ENCODE assay signal across 18 cellular contexts in genomic region chr16:89716493-89716892, GRCh38. TPM values are rescaled to one million over a fixed set of nuclear protein-coding genes. Genes with fewer than 3 reads are reported as not detected.
A peak's percentile ranks its signal among the peaks of the same experiment; 100 is the strongest.
DNase-seq lines count a peak whose midpoint lies in the region; ATAC-seq, FAIRE-seq and TF ChIP-seq lines count a peak whose summit lies in the region.
"Had no signal": no experiment of that assay in that cellular context is flagged by ENCODE, and none has a peak within 500 bp of the region (broad histone marks: within the 10 kb centered on the region; RNA-seq: fewer than 3 reads in every experiment).

No MANE protein-coding gene starts in this region.

- CTCF ChIA-PET in CD4-positive, alpha-beta T cell (lab: Charles Lee): interaction anchor here (0.6 kb wide), 1 partner anchor 11 kb away, joined by 3 read pairs; no protein-coding TSS in a partner anchor
- CTCF ChIA-PET in K562 (lab: Yijun Ruan, JAX; ENCODE audit: low intra/inter-chr PET ratio): no interaction called here
- CTCF ChIA-PET in activated CD4-positive, alpha-beta T cell treated with anti-CD3 and anti-CD28 coated beads for 36 hours (lab: Charles Lee): interaction anchor here (0.7 to 1.0 kb wide), 3 partner anchors 11 to 17 kb away, joined by 3 to 4 read pairs (median 3); partner anchors contain the start of gene SPATA2L

- intact Hi-C loops in CD4-positive, alpha-beta T cell (cut with DNase I, micrococcal nuclease): no loop called here
- intact Hi-C loops in K562 (cut with micrococcal nuclease) (no loop called here), posterior vena cava (cut with DNase I) (no loop called here)
- intact Hi-C loops in activated CD4-positive, alpha-beta T cell treated with anti-CD3 and anti-CD28 coated beads for 36 hours (cut with DNase I, micrococcal nuclease): no loop called here

- H3K9me1 ChIP-seq in K562 (ENCODE audit: control insufficient read depth, insufficient read depth, low read length): no peaks in the 10 kb centered on the region

- H2AFZ ChIP-seq in K562 (ENCODE audit: low read depth, low read length): no peak overlapping the region
- no peak overlapping the region for H2AFZ ChIP-seq in neural progenitor cell (replicated peaks)

- peak overlapping the region; percentile 38 for H3K4me3 Mint-ChIP-seq in CD4-positive, alpha-beta T cell
- no peak overlapping the region for H3K4me3 Mint-ChIP-seq in neural progenitor cell
- no peak overlapping the region for H3K4me3 Mint-ChIP-seq in activated CD4-positive, alpha-beta T cell treated with anti-CD3 and anti-CD28 coated beads for 36 hours
- H3K4me3 Mint-ChIP-seq: CD4-positive, alpha-beta memory T cell had no signal

- peak overlapping the region; percentile 34 for H3K27ac ChIP-seq in 22Rv1
- H3K27ac ChIP-seq in CD4-positive, alpha-beta T cell (ENCODE audit: low read depth, low read length): no peak overlapping the region
- no peak overlapping the region for H3K27ac ChIP-seq in K562 (ENCODE audit: extremely low read depth, low read depth, low read length)
- H3K27ac ChIP-seq in neural progenitor cell: no peak overlapping the region

- H3K27me3 ChIP-seq in CD4-positive, alpha-beta T cell (ENCODE audit: control insufficient read depth, insufficient read depth, low read length): no peaks in the 10 kb centered on the region
- H3K27me3 ChIP-seq in K562 (ENCODE audit: control insufficient read depth in 2 of 2, insufficient read depth in 2 of 2, low read length in 2 of 2) (no peaks in the 10 kb centered on the region), neural progenitor cell (peaks cover 18% of the 10 kb centered on the region)
- H3K27me3 ChIP-seq: BE2C had no signal

- in situ Hi-C loops in K562 (cut with MboI): no loop called here

- no peaks in the 10 kb centered on the region for H3K9me3 ChIP-seq in CD4-positive, alpha-beta T cell (ENCODE audit: control insufficient read depth, low read length)
- H3K9me3 ChIP-seq in K562 (replicated peaks; ENCODE audit: control insufficient read depth, insufficient read depth, low read depth, low read length): 0 out of 2 replicates have a peak, but pooled peaks cover 2% of the 10 kb centered on the region
- no peaks in the 10 kb centered on the region for H3K9me3 ChIP-seq in neural progenitor cell (ENCODE audit: low read depth)
- H3K9me3 ChIP-seq: BE2C had no signal

- ATAC-seq in CD4-positive, alpha-beta T cell (ENCODE audit: poor library complexity): no peak
- no peak for ATAC-seq in K562
- ATAC-seq in activated CD4-positive, alpha-beta T cell treated with anti-CD3 and anti-CD28 coated beads for 36 hours: no peak
- ATAC-seq in HG02642 (IDR thresholded peaks at IDR 0.05; ENCODE audit: poor library complexity, unreplicated experiment): no peak
- ATAC-seq in GM21576 (IDR thresholded peaks at IDR 0.05; ENCODE audit: unreplicated experiment): no peak

- H3K27ac Mint-ChIP-seq in CD4-positive, alpha-beta T cell: no peak overlapping the region
- H3K27ac Mint-ChIP-seq in neural progenitor cell: peak overlapping the region; percentile 72
- no peak overlapping the region for H3K27ac Mint-ChIP-seq in activated CD4-positive, alpha-beta T cell treated with anti-CD3 and anti-CD28 coated beads for 36 hours
- H3K27ac Mint-ChIP-seq: H9 had no signal

- H3K4me1 Mint-ChIP-seq in CD4-positive, alpha-beta T cell (ENCODE audit: low read depth): peaks cover 11% of the 10 kb centered on the region
- peaks cover 16% of the 10 kb centered on the region for H3K4me1 Mint-ChIP-seq in neural progenitor cell
- H3K4me1 Mint-ChIP-seq in activated CD4-positive, alpha-beta T cell treated with anti-CD3 and anti-CD28 coated beads for 36 hours: peaks cover 25% of the 10 kb centered on the region

- TF ChIP-seq EP300 in K562 (IDR thresholded peaks at IDR 0.05; ENCODE audit: low read length): no peak

- H4K20me1 ChIP-seq in K562 (replicated peaks; ENCODE audit: control insufficient read depth, insufficient read depth, low read length) (peaks cover 15% of the 10 kb centered on the region; the same call in 1 of the 2 replicates), neural progenitor cell (ENCODE audit: low read depth) (peaks cover 1% of the 10 kb centered on the region)

- H3K9me3 Mint-ChIP-seq in CD4-positive, alpha-beta T cell: no peaks in the 10 kb centered on the region
- H3K9me3 Mint-ChIP-seq in neural progenitor cell: no peaks in the 10 kb centered on the region
- H3K9me3 Mint-ChIP-seq in activated CD4-positive, alpha-beta T cell treated with anti-CD3 and anti-CD28 coated beads for 36 hours (ENCODE audit: low read depth): no peaks in the 10 kb centered on the region
- H3K9me3 Mint-ChIP-seq: CD4-positive, alpha-beta memory T cell; H9 had no signal

- BruUV-seq in K562 (replicated peaks; lab: Mats Ljungman, UMichigan): no TSS peak

- DNase-seq in CD4-positive, alpha-beta T cell: no peak
- no peak for DNase-seq in K562 (ENCODE audit: extremely low read depth in 1 of 4, low spot score in 3 of 4)
- no peak for DNase-seq in neural progenitor cell (ENCODE audit: low spot score)
- no peak for DNase-seq in activated CD4-positive, alpha-beta T cell treated with anti-CD3 and anti-CD28 coated beads for 36 hours
- DNase-seq in posterior vena cava (ENCODE audit: low spot score): no peak
- DNase-seq: ACHN; BE2C; C1 segment of cervical spinal cord; CD4-positive, alpha-beta memory T cell; DMS79 treated with DMSO at 0.1 percent for 48 hours; GF-D8; H9; KBM-7 had no signal

- H3K27me3 Mint-ChIP-seq in CD4-positive, alpha-beta T cell: no peaks in the 10 kb centered on the region
- peaks cover 16% of the 10 kb centered on the region for H3K27me3 Mint-ChIP-seq in neural progenitor cell (ENCODE audit: insufficient read depth, low read depth)
- no peaks in the 10 kb centered on the region for H3K27me3 Mint-ChIP-seq in activated CD4-positive, alpha-beta T cell treated with anti-CD3 and anti-CD28 coated beads for 36 hours

- H3K79me2 ChIP-seq in K562 (ENCODE audit: control insufficient read depth, insufficient read depth, low read length) (peaks cover 31% of the 10 kb centered on the region), neural progenitor cell (ENCODE audit: low read depth) (no peaks in the 10 kb centered on the region)

- H3F3A ChIP-seq in neural progenitor cell (ENCODE audit: low read depth): peaks cover 17% of the 10 kb centered on the region

- no peak overlapping the region for H3K4me2 ChIP-seq in K562 (ENCODE audit: insufficient read depth, low read length)
- no peak overlapping the region for H3K4me2 ChIP-seq in neural progenitor cell

- TF ChIP-seq CTCF in 22Rv1 (IDR thresholded peaks at IDR 0.05) (no peak), K562 (IDR thresholded peaks at IDR 0.05 in 2 of 3, conservative IDR thresholded peaks at IDR 0.05 in 1 of 3; ENCODE audit: insufficient read depth in 2 of 3, low read depth in 1 of 3, low read length in 3 of 3) (no peak), neural progenitor cell (IDR thresholded peaks at IDR 0.05) (no peak)
- TF ChIP-seq CTCF in CD4-positive, alpha-beta T cell (IDR thresholded peaks at IDR 0.05): no peak

- POLR2A ChIA-PET in CD4-positive, alpha-beta T cell (lab: Charles Lee): interaction anchor here (1.6 kb wide), 1 partner anchor 10 kb away, joined by 5 read pairs; no protein-coding TSS in a partner anchor
- POLR2A ChIA-PET in K562 (lab: Yijun Ruan, JAX): interaction anchor here (0.6 to 5.7 kb wide), 5 partner anchors 9 to 217 kb away, joined by 3 to 45 read pairs (median 3); no protein-coding TSS in a partner anchor
- POLR2A ChIA-PET in activated CD4-positive, alpha-beta T cell treated with anti-CD3 and anti-CD28 coated beads for 36 hours (lab: Charles Lee): no interaction called here

- WGBS in K562 (ENCODE audit: insufficient coverage, low coverage, missing lambda C conversion rate): 93% methylated on average over 14 of the region's 15 CpGs

- peak; percentile 11; the same call in 1 of the 2 replicates for TF ChIP-seq POLR2A in K562 (conservative IDR thresholded peaks at IDR 0.05)

- peaks cover 30 to 75% of the 10 kb centered on the region in 2 experiments for H3K4me1 ChIP-seq in K562 (replicated peaks in 1 of 2; ENCODE audit: control insufficient read depth in 2 of 2, insufficient read depth in 2 of 2, low read length in 2 of 2)
- H3K4me1 ChIP-seq in neural progenitor cell: peaks cover 3% of the 10 kb centered on the region
- H3K4me1 ChIP-seq: BE2C had no signal

- TF ChIP-seq RAD21 in K562 (CRISPR knock-in tag; conservative IDR thresholded peaks at IDR 0.05 in 1 of 2, IDR thresholded peaks at IDR 0.05 in 1 of 2): no peak

- no peak for FAIRE-seq in K562 (lab: Jason Lieb, UNC)
- FAIRE-seq: A204.1, H1 had no signal

- H3K36me3 ChIP-seq in K562 (ENCODE audit: control insufficient read depth, insufficient read depth, low read length) (peaks cover 47% of the 10 kb centered on the region), neural progenitor cell (no peaks in the 10 kb centered on the region)
- H3K36me3 ChIP-seq: BE2C had no signal

- no peak overlapping the region for H3K4me3 ChIP-seq in K562
- no peak overlapping the region for H3K4me3 ChIP-seq in neural progenitor cell

- H3K9ac ChIP-seq in K562 (ENCODE audit: insufficient read depth in 1 of 2, low read depth in 2 of 2, low read length in 2 of 2) (peak overlapping the region in 1 of 2 experiments; percentile 71; a peak in 2 of 4 replicates), neural progenitor cell (no peak overlapping the region)

- no peaks in the 10 kb centered on the region for H3K36me3 Mint-ChIP-seq in CD4-positive, alpha-beta T cell (ENCODE audit: low read depth)
- peaks cover 3% of the 10 kb centered on the region for H3K36me3 Mint-ChIP-seq in neural progenitor cell
- H3K36me3 Mint-ChIP-seq in activated CD4-positive, alpha-beta T cell treated with anti-CD3 and anti-CD28 coated beads for 36 hours (ENCODE audit: low read depth): peaks cover 19% of the 10 kb centered on the region
- H3K36me3 Mint-ChIP-seq: CD4-positive, alpha-beta memory T cell had no signal

RNA-seq across cellular contexts. Expression of gene VPS9D1, which starts 4.2 kb away (rescaled TPM):
- 10 to 100 TPM; 18.5 to 21.8 TPM for total RNA-seq in CD4-positive, alpha-beta T cell
- total RNA-seq in K562 (2011; cell fraction: chromatin; rRNA removed; ENCODE audit: low replicate concordance): 5.2 and 13.2 TPM in 2 replicates
- total RNA-seq in K562 (2011; cell fraction: nucleolus; rRNA removed): 9.5 and 9.9 TPM in 2 replicates
- total RNA-seq in K562 (2011; cell fraction: nucleoplasm; rRNA removed): 4.3 and 4.5 TPM in 2 replicates
- total RNA-seq in K562 (2014; rRNA removed) (2.9 and 3.0 TPM in 2 replicates), K562 (2014; rRNA removed; fragmentation: Illumina TruSeq; extraction: Trizol) (0.26 and 0.33 TPM in 2 replicates), K562 (2015; rRNA removed; fragmentation: Illumina TruSeq; extraction: Trizol) (0.58 and 0.94 TPM in 2 replicates), K562 (2021) (3.1 and 3.7 TPM in 2 replicates), neural progenitor cell (ENCODE audit: low replicate concordance) (1.6 and 4.7 TPM in 2 replicates), posterior vena cava (10 to 100 TPM in 1 of 2 donors, 1 to 10 TPM in 1; 8.4 to 11.8 TPM)
- polyA plus RNA-seq in K562 (2011; rRNA removed) (0.95 and 2.9 TPM in 2 replicates), K562 (2014; fragmentation: Illumina TruSeq; extraction: Trizol) (1.1 and 2.7 TPM in 2 replicates), K562 (2014; fragmentation: Nextera tagmentation; extraction: Ambion mirVana) (1 to 10 TPM; 1.0 to 1.4 TPM), K562 (2014; rRNA removed) (3.0 and 3.5 TPM in 2 replicates)
- polyA plus RNA-seq in K562 (2011; cell fraction: cytosol; rRNA removed): 1.3 and 3.5 TPM in 2 replicates
- polyA plus RNA-seq in K562 (2011; cell fraction: nucleus; rRNA removed): 9.4 and 15.9 TPM in 2 replicates
- 4.5 and 13.7 TPM in 2 replicates for polyA plus RNA-seq in K562 (2012)
- polyA minus RNA-seq in K562 (2011; rRNA and poly(A)+ RNA removed): 0.42 and 0.66 TPM in 2 replicates
- 1.8 and 2.7 TPM in 2 replicates for polyA minus RNA-seq in K562 (2011; cell fraction: cytosol; rRNA and poly(A)+ RNA removed)
- polyA minus RNA-seq in K562 (2011; cell fraction: nucleus; rRNA and poly(A)+ RNA removed): 2.7 and 2.9 TPM in 2 replicates
- total RNA-seq in activated CD4-positive, alpha-beta T cell treated with anti-CD3 and anti-CD28 coated beads for 36 hours: 1 to 10 TPM; 2.0 to 2.6 TPM

RNA-seq across cellular contexts. Expression of gene ZNF276, which starts 4.8 kb away (rescaled TPM):
- 100 to 1,000 TPM; 127 to 137 TPM for total RNA-seq in CD4-positive, alpha-beta T cell
- total RNA-seq in K562 (2011; cell fraction: chromatin; rRNA removed; ENCODE audit: low replicate concordance): 123 and 273 TPM in 2 replicates
- total RNA-seq in K562 (2011; cell fraction: nucleolus; rRNA removed): 130 and 136 TPM in 2 replicates
- total RNA-seq in K562 (2011; cell fraction: nucleoplasm; rRNA removed): 112 and 149 TPM in 2 replicates
- total RNA-seq in K562 (2014; rRNA removed) (28.0 and 31.4 TPM in 2 replicates), K562 (2014; rRNA removed; fragmentation: Illumina TruSeq; extraction: Trizol) (9.2 and 9.8 TPM in 2 replicates), K562 (2015; rRNA removed; fragmentation: Illumina TruSeq; extraction: Trizol) (13.9 and 16.9 TPM in 2 replicates), K562 (2021) (40.0 and 43.9 TPM in 2 replicates), neural progenitor cell (ENCODE audit: low replicate concordance) (8.4 and 21.7 TPM in 2 replicates), posterior vena cava (10 to 100 TPM; 16.4 to 17.4 TPM)
- polyA plus RNA-seq in K562 (2011; rRNA removed) (15.8 and 21.7 TPM in 2 replicates), K562 (2014; fragmentation: Illumina TruSeq; extraction: Trizol) (17.2 and 29.0 TPM in 2 replicates), K562 (2014; fragmentation: Nextera tagmentation; extraction: Ambion mirVana) (under 1 TPM; 0.49 to 0.80 TPM), K562 (2014; rRNA removed) (36.7 and 42.4 TPM in 2 replicates)
- polyA plus RNA-seq in K562 (2011; cell fraction: cytosol; rRNA removed): 16.1 and 25.5 TPM in 2 replicates
- polyA plus RNA-seq in K562 (2011; cell fraction: nucleus; rRNA removed): 120 and 167 TPM in 2 replicates
- 27.0 and 27.2 TPM in 2 replicates for polyA plus RNA-seq in K562 (2012)
- 6.4 and 10.5 TPM in 2 replicates for polyA minus RNA-seq in K562 (2011; rRNA and poly(A)+ RNA removed)
- polyA minus RNA-seq in K562 (2011; cell fraction: cytosol; rRNA and poly(A)+ RNA removed): 16.7 and 19.7 TPM in 2 replicates
- polyA minus RNA-seq in K562 (2011; cell fraction: nucleus; rRNA and poly(A)+ RNA removed): 27.6 and 35.0 TPM in 2 replicates
- total RNA-seq in activated CD4-positive, alpha-beta T cell treated with anti-CD3 and anti-CD28 coated beads for 36 hours: 10 to 100 TPM; 21.3 to 24.8 TPM

RNA-seq across cellular contexts. Expression of gene SPATA2L, which starts 15.0 kb away (rescaled TPM):
- total RNA-seq in CD4-positive, alpha-beta T cell: 10 to 100 TPM; 26.1 to 28.3 TPM
- total RNA-seq in K562 (2011; cell fraction: chromatin; rRNA removed; ENCODE audit: low replicate concordance): 4.8 and 30.8 TPM in 2 replicates
- total RNA-seq in K562 (2011; cell fraction: nucleolus; rRNA removed): 32.7 and 32.9 TPM in 2 replicates
- 10.5 and 10.9 TPM in 2 replicates for total RNA-seq in K562 (2011; cell fraction: nucleoplasm; rRNA removed)
- total RNA-seq in K562 (2014; rRNA removed) (17.0 and 19.7 TPM in 2 replicates), K562 (2014; rRNA removed; fragmentation: Illumina TruSeq; extraction: Trizol) (0.26 and 0.47 TPM in 2 replicates), K562 (2015; rRNA removed; fragmentation: Illumina TruSeq; extraction: Trizol) (4.3 and 5.1 TPM in 2 replicates), K562 (2021) (19.2 and 19.4 TPM in 2 replicates), neural progenitor cell (ENCODE audit: low replicate concordance) (7.6 and 13.2 TPM in 2 replicates), posterior vena cava (10 to 100 TPM in 1 of 2 donors, 1 to 10 TPM in 1; 7.9 to 13.0 TPM)
- polyA plus RNA-seq in K562 (2011; rRNA removed) (4.0 and 4.5 TPM in 2 replicates), K562 (2014; fragmentation: Illumina TruSeq; extraction: Trizol) (1.1 and 3.7 TPM in 2 replicates), K562 (2014; fragmentation: Nextera tagmentation; extraction: Ambion mirVana) (under 1 TPM in 1 of 2 experiments, not detected in 1; 0.13 TPM), K562 (2014; rRNA removed) (11.5 and 15.2 TPM in 2 replicates)
- polyA plus RNA-seq in K562 (2011; cell fraction: cytosol; rRNA removed): 5.7 and 25.8 TPM in 2 replicates
- 10.9 and 25.7 TPM in 2 replicates for polyA plus RNA-seq in K562 (2011; cell fraction: nucleus; rRNA removed)
- 11.3 and 11.6 TPM in 2 replicates for polyA plus RNA-seq in K562 (2012)
- polyA minus RNA-seq in K562 (2011; rRNA and poly(A)+ RNA removed): 0.33 and 1.8 TPM in 2 replicates
- polyA minus RNA-seq in K562 (2011; cell fraction: cytosol; rRNA and poly(A)+ RNA removed): 7.8 and 11.9 TPM in 2 replicates
- polyA minus RNA-seq in K562 (2011; cell fraction: nucleus; rRNA and poly(A)+ RNA removed): 5.7 and 11.7 TPM in 2 replicates
- total RNA-seq in activated CD4-positive, alpha-beta T cell treated with anti-CD3 and anti-CD28 coated beads for 36 hours: 1 to 10 TPM; 4.9 to 6.5 TPM

RNA-seq across cellular contexts. Expression of gene CDK10, which starts 30.0 kb away (rescaled TPM):
- total RNA-seq in CD4-positive, alpha-beta T cell: 10 to 100 TPM; 58.9 to 62.8 TPM
- 275 and 586 TPM in 2 replicates for total RNA-seq in K562 (2011; cell fraction: chromatin; rRNA removed; ENCODE audit: low replicate concordance)
- total RNA-seq in K562 (2011; cell fraction: nucleolus; rRNA removed): 284 and 289 TPM in 2 replicates
- 252 and 255 TPM in 2 replicates for total RNA-seq in K562 (2011; cell fraction: nucleoplasm; rRNA removed)
- total RNA-seq in K562 (2014; rRNA removed): 40.1 and 55.8 TPM in 2 replicates
- 25.5 and 34.8 TPM in 2 replicates for total RNA-seq in K562 (2014; rRNA removed; fragmentation: Illumina TruSeq; extraction: Trizol)
- total RNA-seq in K562 (2015; rRNA removed; fragmentation: Illumina TruSeq; extraction: Trizol): 35.8 and 40.3 TPM in 2 replicates
- total RNA-seq in K562 (2021): 65.1 and 75.4 TPM in 2 replicates
- polyA plus RNA-seq in K562 (2011; rRNA removed): 55.9 and 77.3 TPM in 2 replicates
- 39.7 and 56.1 TPM in 2 replicates for polyA plus RNA-seq in K562 (2011; cell fraction: cytosol; rRNA removed)
- 756 and 811 TPM in 2 replicates for polyA plus RNA-seq in K562 (2011; cell fraction: nucleus; rRNA removed)
- polyA plus RNA-seq in K562 (2012): 45.3 and 62.2 TPM in 2 replicates
- polyA plus RNA-seq in K562 (2014; fragmentation: Illumina TruSeq; extraction: Trizol): 38.0 and 46.5 TPM in 2 replicates
- polyA plus RNA-seq in K562 (2014; fragmentation: Nextera tagmentation; extraction: Ambion mirVana): 1 to 10 TPM; 2.0 to 3.3 TPM
- polyA plus RNA-seq in K562 (2014; rRNA removed): 75.0 and 85.1 TPM in 2 replicates
- polyA minus RNA-seq in K562 (2011; rRNA and poly(A)+ RNA removed): 21.7 and 25.8 TPM in 2 replicates
- polyA minus RNA-seq in K562 (2011; cell fraction: cytosol; rRNA and poly(A)+ RNA removed): 16.0 and 16.3 TPM in 2 replicates
- 56.4 and 75.0 TPM in 2 replicates for polyA minus RNA-seq in K562 (2011; cell fraction: nucleus; rRNA and poly(A)+ RNA removed)
- total RNA-seq in neural progenitor cell (ENCODE audit: low replicate concordance): 75.6 and 107 TPM in 2 replicates
- 10 to 100 TPM; 78.1 to 89.8 TPM for total RNA-seq in activated CD4-positive, alpha-beta T cell treated with anti-CD3 and anti-CD28 coated beads for 36 hours
- 10 to 100 TPM; 33.7 to 37.5 TPM for total RNA-seq in posterior vena cava

RNA-seq across cellular contexts. Expression of gene SPATA33, which starts 58.9 kb away (rescaled TPM):
- 1 to 10 TPM; 4.4 to 7.1 TPM for total RNA-seq in CD4-positive, alpha-beta T cell
- 39.5 and 51.6 TPM in 2 replicates for total RNA-seq in K562 (2011; cell fraction: chromatin; rRNA removed; ENCODE audit: low replicate concordance)
- total RNA-seq in K562 (2011; cell fraction: nucleolus; rRNA removed): 25.5 and 30.5 TPM in 2 replicates
- 30.6 and 33.0 TPM in 2 replicates for total RNA-seq in K562 (2011; cell fraction: nucleoplasm; rRNA removed)
- total RNA-seq in K562 (2014; rRNA removed) (9.7 and 14.0 TPM in 2 replicates), K562 (2014; rRNA removed; fragmentation: Illumina TruSeq; extraction: Trizol) (10.5 and 11.8 TPM in 2 replicates), K562 (2015; rRNA removed; fragmentation: Illumina TruSeq; extraction: Trizol) (11.2 and 14.9 TPM in 2 replicates), K562 (2021) (18.2 and 19.7 TPM in 2 replicates), neural progenitor cell (ENCODE audit: low replicate concordance) (9.3 and 14.1 TPM in 2 replicates), posterior vena cava (1 to 10 TPM; 5.0 to 5.8 TPM)
- polyA plus RNA-seq in K562 (2011; rRNA removed) (9.8 and 11.8 TPM in 2 replicates), K562 (2014; fragmentation: Illumina TruSeq; extraction: Trizol) (15.6 and 20.0 TPM in 2 replicates), K562 (2014; fragmentation: Nextera tagmentation; extraction: Ambion mirVana) (1 to 10 TPM; 4.0 to 5.4 TPM), K562 (2014; rRNA removed) (16.4 and 18.1 TPM in 2 replicates)
- polyA plus RNA-seq in K562 (2011; cell fraction: cytosol; rRNA removed): 10.3 and 12.0 TPM in 2 replicates
- 26.2 and 27.8 TPM in 2 replicates for polyA plus RNA-seq in K562 (2011; cell fraction: nucleus; rRNA removed)
- 13.1 and 14.5 TPM in 2 replicates for polyA plus RNA-seq in K562 (2012)
- polyA minus RNA-seq in K562 (2011; rRNA and poly(A)+ RNA removed): 7.6 and 7.7 TPM in 2 replicates
- 4.0 and 5.6 TPM in 2 replicates for polyA minus RNA-seq in K562 (2011; cell fraction: cytosol; rRNA and poly(A)+ RNA removed)
- 6.1 and 8.0 TPM in 2 replicates for polyA minus RNA-seq in K562 (2011; cell fraction: nucleus; rRNA and poly(A)+ RNA removed)
- 10 to 100 TPM in 1 of 2 experiments, 1 to 10 TPM in 1; 6.8 to 11.6 TPM for total RNA-seq in activated CD4-positive, alpha-beta T cell treated with anti-CD3 and anti-CD28 coated beads for 36 hours
